7 cellular contexts compared by ENCODE assay signal in genomic region chr11:74988541-74989268, GRCh38. TPM values are rescaled to one million over a fixed set of nuclear protein-coding genes. Genes with fewer than 3 reads are reported as not detected.
A peak's percentile ranks its signal among the peaks of the same experiment; 100 is the strongest.
DNase-seq lines count a peak whose midpoint lies in the region; ATAC-seq and TF ChIP-seq lines count a peak whose summit lies in the region.

A gene with protein sequence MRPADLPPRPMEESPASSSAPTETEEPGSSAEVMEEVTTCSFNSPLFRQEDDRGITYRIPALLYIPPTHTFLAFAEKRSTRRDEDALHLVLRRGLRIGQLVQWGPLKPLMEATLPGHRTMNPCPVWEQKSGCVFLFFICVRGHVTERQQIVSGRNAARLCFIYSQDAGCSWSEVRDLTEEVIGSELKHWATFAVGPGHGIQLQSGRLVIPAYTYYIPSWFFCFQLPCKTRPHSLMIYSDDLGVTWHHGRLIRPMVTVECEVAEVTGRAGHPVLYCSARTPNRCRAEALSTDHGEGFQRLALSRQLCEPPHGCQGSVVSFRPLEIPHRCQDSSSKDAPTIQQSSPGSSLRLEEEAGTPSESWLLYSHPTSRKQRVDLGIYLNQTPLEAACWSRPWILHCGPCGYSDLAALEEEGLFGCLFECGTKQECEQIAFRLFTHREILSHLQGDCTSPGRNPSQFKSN (plus strand): TSS chr11:74988933. CDS start chr11:74989061, 128 bp downstream.

- H3K4me3 ChIP-seq in gastrocnemius medialis: peak within 1 kb of the TSS; percentile 66 to 95 (median 91)

- H3K27me3 ChIP-seq in gastrocnemius medialis: no peaks in the 10 kb centered on the region

- no peak for TF ChIP-seq CTCF in gastrocnemius medialis (IDR thresholded peaks at IDR 0.05 in 4 of 5, conservative IDR thresholded peaks at IDR 0.05 in 1 of 5)

- ATAC-seq in GM18508 (IDR thresholded peaks at IDR 0.05; ENCODE audit: insufficient read depth, unreplicated experiment) (peak; percentile 61), HG02973 (IDR thresholded peaks at IDR 0.05; ENCODE audit: unreplicated experiment) (peak; percentile 64), gastrocnemius medialis (peak; percentile 89 to 91)

- TF ChIP-seq POLR2A in gastrocnemius medialis (IDR thresholded peaks at IDR 0.05): peak; percentile 77 to 80

- in situ Hi-C loops in gastrocnemius medialis (cut with MboI; ENCODE audit: low sequenced_read_pairs in 4 of 4): no loop called here

- peaks cover 42 to 45% of the 10 kb centered on the region in 2 donors for H3K4me1 ChIP-seq in gastrocnemius medialis

- peak; percentile 72 for DNase-seq in NCI-H2029 (lab: John Stamatoyannopoulos, UW)
- DNase-seq in T1000 (lab: John Stamatoyannopoulos, UW): peak; percentile 66
- DNase-seq in astrocyte of the hippocampus (ENCODE audit: low read depth, low spot score): peak; percentile 88
- DNase-seq in iPS DF 19.7 (ENCODE audit: low read depth, low spot score): peak; percentile 50
- DNase-seq in gastrocnemius medialis: peak; percentile 77 to 78

- peak within 1 kb of the TSS; percentile 88 to 96 (median 96) for H3K27ac ChIP-seq in gastrocnemius medialis

- intact Hi-C loops in gastrocnemius medialis (cut with DNase I; ENCODE audit: low total_unique reads): loop anchor here (2.0 kb wide), 2 partner anchors 26 to 40 kb away; partner anchors contain the start of genes SPCS2 and XRRA1

- no peaks in the 10 kb centered on the region for H3K9me3 ChIP-seq in gastrocnemius medialis

- H3K36me3 ChIP-seq in gastrocnemius medialis: no peaks in the 10 kb centered on the region

RNA-seq across cellular contexts. Expression of the gene that starts here (rescaled TPM):
- 10 to 100 TPM; 11.0 to 20.6 (median 18.3) TPM for total RNA-seq in gastrocnemius medialis

Comparison
In these comparisons a context has a peak if more than half of its experiments do, and no peak if none do; other contexts are left out.
1. Peak in every context shown above with its lines: DNase-seq, ATAC-seq, H3K4me3 ChIP-seq and H3K27ac ChIP-seq.